ENCODE assay signal across 10 cellular contexts in genomic region chr7:74355091-74355490, GRCh38.
DNase-seq lines count a peak whose midpoint lies in the region; ATAC-seq and FAIRE-seq lines count a peak whose summit lies in the region.
"Had no signal": no experiment of that assay in that cellular context is flagged by ENCODE, and none has a peak within 500 bp of the region (broad histone marks: within the 10 kb centered on the region; RNA-seq: fewer than 3 reads in every experiment).

No MANE protein-coding gene starts in this region.

- DNase-seq in COLO668 (lab: John Stamatoyannopoulos, UW; ENCODE audit: unreplicated experiment), result peak; percentile 3
- peak; percentile 37 for DNase-seq in HTR-8/SVneo (ENCODE audit: insufficient read length, low spot score)
- DNase-seq in amniotic epithelial cell (ENCODE audit: low read depth), result peak; percentile 79
- DNase-seq in kidney glomerular epithelial cell (lab: John Stamatoyannopoulos, UW), result peak; percentile 57
- no peak for DNase-seq in activated naive CD4-positive, alpha-beta T cell treated with Interleukin-2 at 50 U/mL for 16 hours
- no peak for DNase-seq in NCI-H2107 treated with DMSO at 0.1 percent for 48 hours (lab: John Stamatoyannopoulos, UW; ENCODE audit: unreplicated experiment)
- DNase-seq in stimulated activated CD4-positive, alpha-beta T cell treated with anti-CD3 and anti-CD28 coated beads, Interleukin-4, amount 100 ng/mL, for 1 hour, result no peak
- DNase-seq: activated B cell treated with CpG ODN at 0.5 μM for 24 hours had no signal

- no peak for FAIRE-seq in HTR-8/SVneo (lab: Jason Lieb, UNC)
- FAIRE-seq: GM12878 had no signal

- ATAC-seq in GM21423 (IDR thresholded peaks at IDR 0.05; ENCODE audit: unreplicated experiment), result no peak
- ATAC-seq: GM12878 had no signal

Comparison
In these comparisons a context has a peak if more than half of its experiments do, and no peak if none do; other contexts are left out.
1. DNase-seq: peak in COLO668 (single experiment), HTR-8/SVneo (single experiment), amniotic epithelial cell (single experiment) and kidney glomerular epithelial cell (single experiment); none in activated naive CD4-positive, alpha-beta T cell treated with Interleukin-2 at 50 U/mL for 16 hours (single experiment), NCI-H2107 treated with DMSO at 0.1 percent for 48 hours (single experiment) and stimulated activated CD4-positive, alpha-beta T cell treated with anti-CD3 and anti-CD28 coated beads, Interleukin-4, amount 100 ng/mL, for 1 hour (single experiment).